ENCODE assay signal across 1 cellular context in the genomic region with DNA sequence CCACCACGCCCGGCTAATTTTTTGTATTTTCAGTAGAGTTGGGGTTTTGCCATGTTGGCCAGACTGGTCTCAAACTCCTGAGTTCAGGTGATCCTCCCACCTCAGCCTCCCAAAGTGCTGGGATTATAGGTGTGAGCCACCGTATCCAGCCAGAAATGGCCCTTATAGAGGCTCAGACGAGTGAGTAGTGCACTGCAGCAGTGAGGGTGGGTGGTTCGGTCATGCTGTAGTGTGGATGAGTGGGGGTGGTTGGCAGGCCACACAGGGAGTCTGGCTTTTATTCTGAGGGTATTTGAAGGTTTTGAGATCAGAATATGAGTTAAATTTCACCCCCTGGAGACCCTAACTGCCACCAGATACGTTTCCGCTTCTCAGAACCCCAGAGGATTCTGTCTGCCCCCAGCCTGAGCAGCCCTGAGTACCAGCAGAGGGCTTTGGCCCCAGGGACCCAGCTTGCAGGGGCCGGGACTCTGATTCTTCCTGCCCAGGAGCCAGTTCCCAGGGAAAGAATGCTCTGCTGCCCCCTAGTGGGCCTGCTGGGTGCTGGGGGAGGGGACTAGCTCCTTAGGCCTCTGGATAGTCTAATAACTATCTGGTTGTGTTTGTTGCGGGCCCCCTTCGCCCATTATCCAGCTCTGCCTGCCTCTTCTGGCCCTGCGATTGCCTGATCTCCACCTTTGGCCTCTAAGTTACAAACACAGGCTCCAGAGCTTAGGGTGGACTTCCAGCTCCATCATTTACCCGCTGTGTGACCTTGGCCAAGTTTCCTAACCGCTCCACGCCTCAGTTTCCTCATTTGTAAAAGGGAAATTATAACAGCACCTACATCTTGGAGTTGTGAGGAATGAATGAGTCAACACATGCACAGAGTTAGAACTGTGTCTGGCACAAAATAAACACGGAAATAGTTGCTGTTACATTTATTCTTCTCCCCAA.
A peak's percentile ranks its signal among the peaks of the same experiment; 100 is the strongest.
TF ChIP-seq lines count a peak whose summit lies in the region.

No MANE protein-coding gene starts in this region.

TF ChIP-seq in HepG2, 621 proteins besides CTCF, POLR2A, EP300 and RAD21 (continued from another document and continues in another):
- no peak for TF ChIP-seq ATF6 (CRISPR knock-in tag; conservative IDR thresholded peaks at IDR 0.05)
- TF ChIP-seq RBM39 (IDR thresholded peaks at IDR 0.05; ENCODE audit: low read depth, low read length, poor library complexity, severe bottlenecking) = peak; percentile 62
- TF ChIP-seq HNRNPL (IDR thresholded peaks at IDR 0.05; ENCODE audit: low read depth, low read length) = no peak
- TF ChIP-seq MYC (CRISPR knock-in tag; IDR thresholded peaks at IDR 0.05; ENCODE audit: borderline replicate concordance) = no peak
- 0 out of 2 replicates have a peak, but pooled peaks have one; percentile 41 for TF ChIP-seq ZNF292 (CRISPR knock-in tag; IDR thresholded peaks at IDR 0.05; ENCODE audit: borderline replicate concordance, low read depth)
- no peak for TF ChIP-seq RNF2 (conservative IDR thresholded peaks at IDR 0.05; ENCODE audit: low read depth)
- no peak for TF ChIP-seq ZBTB21 (CRISPR knock-in tag; IDR thresholded peaks at IDR 0.05)
- 0 out of 2 replicates have a peak, but pooled peaks have one; percentile 12 for TF ChIP-seq HIVEP1 (CRISPR knock-in tag; IDR thresholded peaks at IDR 0.05)
- peak; percentile 59; the same call in 1 of the 2 replicates for TF ChIP-seq PRDM10 (CRISPR knock-in tag; IDR thresholded peaks at IDR 0.05; ENCODE audit: low read depth)
- TF ChIP-seq ZKSCAN8 (CRISPR knock-in tag; IDR thresholded peaks at IDR 0.05; ENCODE audit: borderline replicate concordance) = peak; percentile 91
- TF ChIP-seq GABPB1 (CRISPR knock-in tag; IDR thresholded peaks at IDR 0.05) = peak; percentile 60
- no peak for TF ChIP-seq ZNF234 (CRISPR knock-in tag; conservative IDR thresholded peaks at IDR 0.05)
- TF ChIP-seq NFE2 (CRISPR knock-in tag; IDR thresholded peaks at IDR 0.05) = no peak
- no peak for TF ChIP-seq CBX1 (IDR thresholded peaks at IDR 0.05; ENCODE audit: low read depth)
- no peak for TF ChIP-seq DPF2 (CRISPR knock-in tag; IDR thresholded peaks at IDR 0.05; ENCODE audit: borderline replicate concordance, low read depth)
- TF ChIP-seq, protein P1, sequence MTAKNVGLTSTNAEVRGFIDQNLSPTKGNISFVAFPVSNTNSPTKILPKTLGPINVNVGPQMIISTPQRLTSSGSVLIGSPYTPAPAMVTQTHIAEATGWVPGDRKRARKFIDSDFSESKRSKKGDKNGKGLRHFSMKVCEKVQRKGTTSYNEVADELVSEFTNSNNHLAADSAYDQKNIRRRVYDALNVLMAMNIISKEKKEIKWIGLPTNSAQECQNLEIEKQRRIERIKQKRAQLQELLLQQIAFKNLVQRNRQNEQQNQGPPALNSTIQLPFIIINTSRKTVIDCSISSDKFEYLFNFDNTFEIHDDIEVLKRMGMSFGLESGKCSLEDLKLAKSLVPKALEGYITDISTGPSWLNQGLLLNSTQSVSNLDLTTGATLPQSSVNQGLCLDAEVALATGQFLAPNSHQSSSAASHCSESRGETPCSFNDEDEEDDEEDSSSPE (CRISPR knock-in tag; IDR thresholded peaks at IDR 0.05) = no peak; the same call in 1 of the 2 replicates
- no peak for TF ChIP-seq CC2D1A (CRISPR knock-in tag; IDR thresholded peaks at IDR 0.05)
- TF ChIP-seq MIXL1 (CRISPR knock-in tag; IDR thresholded peaks at IDR 0.05) = 0 out of 2 replicates have a peak, but pooled peaks have one; percentile 65
- no peak for TF ChIP-seq ZFP36 (IDR thresholded peaks at IDR 0.05; ENCODE audit: borderline replicate concordance, low read depth, low read length, partially characterized antibody)
- no peak for TF ChIP-seq CSRNP1 (CRISPR knock-in tag; IDR thresholded peaks at IDR 0.05)
- TF ChIP-seq NFRKB (IDR thresholded peaks at IDR 0.05) = no peak
- no peak; the same call in 1 of the 2 replicates for TF ChIP-seq ZNF143 (CRISPR knock-in tag; IDR thresholded peaks at IDR 0.05)
- TF ChIP-seq ZNF724P (CRISPR knock-in tag; IDR thresholded peaks at IDR 0.05; ENCODE audit: borderline replicate concordance) = no peak
- no peak for TF ChIP-seq JUND (CRISPR knock-in tag; IDR thresholded peaks at IDR 0.05)
- TF ChIP-seq SP2 (CRISPR knock-in tag; IDR thresholded peaks at IDR 0.05) = no peak
- no peak for TF ChIP-seq ZNF12 (CRISPR knock-in tag; IDR thresholded peaks at IDR 0.05)
- TF ChIP-seq, protein P2, sequence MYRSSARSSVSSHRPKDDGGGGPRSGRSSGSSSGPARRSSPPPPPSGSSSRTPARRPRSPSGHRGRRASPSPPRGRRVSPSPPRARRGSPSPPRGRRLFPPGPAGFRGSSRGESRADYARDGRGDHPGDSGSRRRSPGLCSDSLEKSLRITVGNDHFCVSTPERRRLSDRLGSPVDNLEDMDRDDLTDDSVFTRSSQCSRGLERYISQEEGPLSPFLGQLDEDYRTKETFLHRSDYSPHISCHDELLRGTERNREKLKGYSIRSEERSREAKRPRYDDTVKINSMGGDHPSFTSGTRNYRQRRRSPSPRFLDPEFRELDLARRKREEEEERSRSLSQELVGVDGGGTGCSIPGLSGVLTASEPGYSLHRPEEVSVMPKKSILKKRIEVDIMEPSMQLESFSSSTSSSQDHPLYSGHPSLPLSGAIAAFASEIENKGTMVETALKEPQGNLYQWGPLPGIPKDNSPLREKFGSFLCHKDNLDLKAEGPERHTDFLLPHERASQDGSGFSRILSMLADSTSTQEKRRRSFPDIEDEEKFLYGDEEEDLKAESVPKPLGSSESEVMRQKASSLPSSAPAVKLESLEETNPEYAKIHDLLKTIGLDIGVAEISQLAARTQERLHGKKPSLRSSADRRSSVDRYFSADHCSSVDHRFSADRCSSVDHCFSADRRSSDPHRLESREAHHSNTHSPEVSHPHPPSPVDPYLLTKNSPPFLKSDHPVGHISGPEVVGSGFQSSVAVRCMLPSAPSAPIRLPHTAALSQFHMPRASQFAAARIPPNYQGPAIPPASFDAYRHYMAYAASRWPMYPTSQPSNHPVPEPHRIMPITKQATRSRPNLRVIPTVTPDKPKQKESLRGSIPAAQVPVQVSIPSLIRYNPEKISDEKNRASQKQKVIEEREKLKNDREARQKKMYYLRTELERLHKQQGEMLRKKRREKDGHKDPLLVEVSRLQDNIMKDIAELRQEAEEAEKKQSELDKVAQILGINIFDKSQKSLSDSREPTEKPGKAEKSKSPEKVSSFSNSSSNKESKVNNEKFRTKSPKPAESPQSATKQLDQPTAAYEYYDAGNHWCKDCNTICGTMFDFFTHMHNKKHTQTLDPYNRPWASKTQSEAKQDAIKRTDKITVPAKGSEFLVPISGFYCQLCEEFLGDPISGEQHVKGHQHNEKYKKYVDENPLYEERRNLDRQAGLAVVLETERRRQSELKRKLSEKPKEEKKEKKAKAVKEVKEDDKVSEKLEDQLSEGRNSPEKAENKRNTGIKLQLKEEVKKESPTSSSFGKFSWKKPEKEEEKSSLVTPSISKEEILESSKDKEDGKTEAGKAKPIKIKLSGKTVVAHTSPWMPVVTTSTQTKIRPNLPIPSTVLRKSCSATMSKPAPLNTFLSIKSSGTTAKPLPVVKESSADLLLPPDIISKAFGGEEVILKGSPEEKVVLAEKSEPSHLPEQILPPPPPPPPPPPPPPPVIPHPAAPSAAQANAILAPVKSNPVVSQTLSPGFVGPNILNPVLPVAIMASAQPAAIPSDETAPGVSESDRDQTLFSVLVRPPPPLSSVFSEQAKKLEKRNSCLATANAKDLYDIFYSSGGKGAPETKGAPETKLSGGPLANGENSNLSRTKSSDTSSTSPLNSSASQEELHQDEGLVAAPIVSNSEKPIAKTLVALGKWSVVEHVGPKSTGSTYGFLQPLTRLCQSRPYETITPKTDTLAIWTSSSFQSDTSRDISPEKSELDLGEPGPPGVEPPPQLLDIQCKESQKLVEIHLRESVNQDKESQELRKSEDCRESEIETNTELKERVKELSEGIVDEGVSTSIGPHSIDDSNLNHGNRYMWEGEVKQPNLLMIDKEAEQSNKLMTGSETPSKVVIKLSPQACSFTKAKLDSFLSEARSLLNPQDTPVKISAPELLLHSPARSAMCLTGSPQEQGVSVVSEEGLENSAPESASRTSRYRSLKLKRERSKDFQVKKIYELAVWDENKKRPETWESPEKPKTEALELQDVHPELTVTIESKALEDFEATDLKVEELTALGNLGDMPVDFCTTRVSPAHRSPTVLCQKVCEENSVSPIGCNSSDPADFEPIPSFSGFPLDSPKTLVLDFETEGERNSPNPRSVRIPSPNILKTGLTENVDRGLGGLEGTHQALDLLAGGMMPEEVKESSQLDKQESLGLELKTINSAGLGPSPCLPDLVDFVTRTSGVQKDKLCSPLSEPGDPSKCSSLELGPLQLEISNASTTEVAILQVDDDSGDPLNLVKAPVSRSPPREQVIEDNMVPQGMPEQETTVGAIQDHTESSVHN (CRISPR knock-in tag; IDR thresholded peaks at IDR 0.05) = no peak
- peak; percentile 63; the same call in 1 of the 2 replicates for TF ChIP-seq ZNF598 (CRISPR knock-in tag; IDR thresholded peaks at IDR 0.05; ENCODE audit: borderline replicate concordance)
- 0 out of 2 replicates have a peak, but pooled peaks have one; percentile 38 for TF ChIP-seq ZNF3 (CRISPR knock-in tag; IDR thresholded peaks at IDR 0.05)
- TF ChIP-seq, protein P3, sequence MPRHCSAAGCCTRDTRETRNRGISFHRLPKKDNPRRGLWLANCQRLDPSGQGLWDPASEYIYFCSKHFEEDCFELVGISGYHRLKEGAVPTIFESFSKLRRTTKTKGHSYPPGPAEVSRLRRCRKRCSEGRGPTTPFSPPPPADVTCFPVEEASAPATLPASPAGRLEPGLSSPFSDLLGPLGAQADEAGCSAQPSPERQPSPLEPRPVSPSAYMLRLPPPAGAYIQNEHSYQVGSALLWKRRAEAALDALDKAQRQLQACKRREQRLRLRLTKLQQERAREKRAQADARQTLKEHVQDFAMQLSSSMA (CRISPR knock-in tag; IDR thresholded peaks at IDR 0.05) = no peak
- TF ChIP-seq THRA (CRISPR knock-in tag; IDR thresholded peaks at IDR 0.05; ENCODE audit: borderline replicate concordance) = peak; percentile 41; the same call in 1 of the 2 replicates
